14 cellular contexts compared by ENCODE assay signal in genomic region chr9:77180056-77180455, GRCh38. TPM values are rescaled to one million over a fixed set of nuclear protein-coding genes. Genes with fewer than 3 reads are reported as not detected.
A peak's percentile ranks its signal among the peaks of the same experiment; 100 is the strongest.
DNase-seq lines count a peak whose midpoint lies in the region; ATAC-seq and TF ChIP-seq lines count a peak whose summit lies in the region.
"Had no signal": no experiment of that assay in that cellular context is flagged by ENCODE, and none has a peak within 500 bp of the region (broad histone marks: within the 10 kb centered on the region; RNA-seq: fewer than 3 reads in every experiment).

No MANE protein-coding gene starts in this region.

- no peak overlapping the region for H3K27ac ChIP-seq in PC-9
- H3K27ac ChIP-seq in vagina, result no peak overlapping the region

- H3K36me3 ChIP-seq in PC-9 (ENCODE audit: low read depth), result no peaks in the 10 kb centered on the region
- no peaks in the 10 kb centered on the region for H3K36me3 ChIP-seq in vagina

- H3K79me2 ChIP-seq in PC-9 (ENCODE audit: low read depth), result peaks cover 75% of the 10 kb centered on the region

- no peak for ATAC-seq in stimulated activated naive CD8-positive, alpha-beta T cell treated with anti-CD3 and anti-CD28 coated beads, Interleukin-15, Interleukin-2, amounts not matched to agents 100 U/mL and 50 U/mL, for 24 hours
- no peak for ATAC-seq in HG03520 (IDR thresholded peaks at IDR 0.05; ENCODE audit: unreplicated experiment)
- ATAC-seq: stimulated activated naive B cell treated with anti-CD40 and anti-IgM and Interleukin-4, amounts not matched to agents 10 μg/mL and 1 μg/mL and 100 μg/mL, for 72 hours had no signal

- peaks cover 3% of the 10 kb centered on the region; the same call in 1 of the 2 replicates for H4K20me1 ChIP-seq in PC-9 (ENCODE audit: insufficient read depth)

- DNase-seq in stimulated activated naive CD8-positive, alpha-beta T cell treated with anti-CD3 and anti-CD28 coated beads, Interleukin-15, Interleukin-2, amounts not matched to agents 100 U/mL and 50 U/mL, for 24 hours, result no peak
- no peak for DNase-seq in PC-9
- DNase-seq in epithelial cell of proximal tubule (ENCODE audit: low read depth), result no peak
- no peak for DNase-seq in NCI-H1417 treated with DMSO at 0.1 percent for 48 hours (lab: John Stamatoyannopoulos, UW)
- DNase-seq in vagina (ENCODE audit: extremely low spot score in 2 of 2), result no peak
- DNase-seq in midbrain (lab: John Stamatoyannopoulos, UW), result no peak
- DNase-seq: mesenchymal stem cell; NCI-H1048; NCI-H446; stimulated activated CD4-positive, alpha-beta T cell treated with anti-CD3 and anti-CD28 coated beads, Interleukin-2, amount 100 ng/mL, for 24 hours; stimulated activated naive B cell treated with anti-CD40 and anti-IgM and Interleukin-4, amounts not matched to agents 10 μg/mL and 1 μg/mL and 100 μg/mL, for 72 hours had no signal

- H3K4me1 Mint-ChIP-seq in stimulated activated naive CD8-positive, alpha-beta T cell treated with anti-CD3 and anti-CD28 coated beads, Interleukin-15, Interleukin-2, amounts not matched to agents 100 ng/mL and 50 ng/mL, for 24 hours (ENCODE audit: low read depth), result peaks cover 39% of the 10 kb centered on the region

- H3K9me2 ChIP-seq in PC-9 (ENCODE audit: insufficient read depth), result no peaks in the 10 kb centered on the region

- peak overlapping the region; percentile 86 for H3K4me2 ChIP-seq in PC-9

- no peaks in the 10 kb centered on the region for H3K9me3 Mint-ChIP-seq in stimulated activated naive CD8-positive, alpha-beta T cell treated with anti-CD3 and anti-CD28 coated beads, Interleukin-15, Interleukin-2, amounts not matched to agents 100 ng/mL and 50 ng/mL, for 24 hours
- H3K9me3 Mint-ChIP-seq: stimulated activated naive B cell treated with anti-CD40 and anti-IgM and Interleukin-4, amounts not matched to agents 10 μg/mL and 1 μg/mL and 100 μg/mL, for 72 hours had no signal

- CTCF ChIA-PET in PC-9 (lab: Charles Lee), result no interaction called here

- peaks cover 8% of the 10 kb centered on the region for H3K36me3 Mint-ChIP-seq in stimulated activated naive CD8-positive, alpha-beta T cell treated with anti-CD3 and anti-CD28 coated beads, Interleukin-15, Interleukin-2, amounts not matched to agents 100 ng/mL and 50 ng/mL, for 24 hours (ENCODE audit: low read depth)

- no peak for TF ChIP-seq POLR2A in vagina (IDR thresholded peaks at IDR 0.05)

- POLR2A ChIA-PET in PC-9 (lab: Charles Lee; ENCODE audit: unreplicated experiment), result no interaction called here

- H3K27ac Mint-ChIP-seq in stimulated activated naive CD8-positive, alpha-beta T cell treated with anti-CD3 and anti-CD28 coated beads, Interleukin-15, Interleukin-2, amounts not matched to agents 100 ng/mL and 50 ng/mL, for 24 hours, result no peak overlapping the region
- H3K27ac Mint-ChIP-seq: CD14-positive monocyte; stimulated activated naive B cell treated with anti-CD40 and anti-IgM and Interleukin-4, amounts not matched to agents 10 μg/mL and 1 μg/mL and 100 μg/mL, for 72 hours had no signal

- H3K4me1 ChIP-seq in PC-9 (replicated peaks; ENCODE audit: insufficient read depth), result peaks cover 31% of the 10 kb centered on the region
- peaks cover 18% of the 10 kb centered on the region for H3K4me1 ChIP-seq in vagina

- H3K4me3 ChIP-seq in PC-9, result peak overlapping the region; percentile 76; the same call in 1 of the 2 replicates
- peak overlapping the region; percentile 78 for H3K4me3 ChIP-seq in epithelial cell of proximal tubule (ENCODE audit: low read depth, low read length)
- H3K4me3 ChIP-seq in vagina, result no peak overlapping the region

- intact Hi-C loops in PC-9 (cut with micrococcal nuclease; ENCODE audit: unreplicated experiment), result no loop called here
- intact Hi-C loops in vagina (cut with DNase I), result no loop called here

- no peaks in the 10 kb centered on the region for H3K9me3 ChIP-seq in PC-9 (ENCODE audit: insufficient read depth, low read depth)
- H3K9me3 ChIP-seq in vagina, result no peaks in the 10 kb centered on the region

- H2AFZ ChIP-seq in PC-9, result no peak overlapping the region

- TF ChIP-seq CTCF in PC-9 (conservative IDR thresholded peaks at IDR 0.05), result no peak
- TF ChIP-seq CTCF in epithelial cell of proximal tubule (conservative IDR thresholded peaks at IDR 0.05; ENCODE audit: low read depth, low read length), result no peak
- TF ChIP-seq CTCF in vagina (IDR thresholded peaks at IDR 0.05), result no peak

- peaks cover 7% of the 10 kb centered on the region; the same call in 1 of the 2 replicates for H3F3A ChIP-seq in PC-9 (ENCODE audit: insufficient read depth, low read depth)

- no peaks in the 10 kb centered on the region for H3K27me3 Mint-ChIP-seq in stimulated activated naive CD8-positive, alpha-beta T cell treated with anti-CD3 and anti-CD28 coated beads, Interleukin-15, Interleukin-2, amounts not matched to agents 100 ng/mL and 50 ng/mL, for 24 hours
- H3K27me3 Mint-ChIP-seq: stimulated activated naive B cell treated with anti-CD40 and anti-IgM and Interleukin-4, amounts not matched to agents 10 μg/mL and 1 μg/mL and 100 μg/mL, for 72 hours had no signal

- H3K27me3 ChIP-seq in PC-9 (ENCODE audit: insufficient read depth, low read depth) (no peaks in the 10 kb centered on the region), vagina (no peaks in the 10 kb centered on the region)

- no TSS peak for BruUV-seq in PC-9 (replicated peaks; lab: Mats Ljungman, UMichigan)

- peak overlapping the region; percentile 96 for H3K4me3 Mint-ChIP-seq in stimulated activated naive CD8-positive, alpha-beta T cell treated with anti-CD3 and anti-CD28 coated beads, Interleukin-15, Interleukin-2, amounts not matched to agents 100 ng/mL and 50 ng/mL, for 24 hours
- H3K4me3 Mint-ChIP-seq: CD14-positive monocyte had no signal

RNA-seq across cellular contexts. Expression of gene VPS13A, which starts 2.7 kb away (rescaled TPM):
- 37.4 and 53.9 TPM in 2 replicates for total RNA-seq in PC-9 (2021)
- 10.4 and 13.2 TPM in 2 replicates for total RNA-seq in epithelial cell of proximal tubule
- total RNA-seq in vagina, result 37.8 TPM

Comparison
In these comparisons a context has a peak if more than half of its experiments do, and no peak if none do; other contexts are left out.
1. H3K4me3 ChIP-seq: peak in PC-9 (single experiment) and epithelial cell of proximal tubule (single experiment); none in vagina (0 of 2).